In genomic region chrX:3711331-3711917, GRCh38 we compare ENCODE assay signal across 7 cellular contexts. TPM values are rescaled to one million over a fixed set of nuclear protein-coding genes. Genes with fewer than 3 reads are reported as not detected.
DNase-seq lines count a peak whose midpoint lies in the region; ATAC-seq, FAIRE-seq and TF ChIP-seq lines count a peak whose summit lies in the region.

No MANE protein-coding gene starts in this region.

- H3K4me3 ChIP-seq in fibroblast of the aortic adventitia (ENCODE audit: low read depth, low read length) (peak overlapping the region; percentile 72), skeletal muscle tissue (ENCODE audit: low read length in 3 of 3) (peak overlapping the region; percentile 56 to 69 (median 57))

- no peaks in the 10 kb centered on the region for H3K27me3 ChIP-seq in skeletal muscle tissue (ENCODE audit: control insufficient read depth in 3 of 3, insufficient read depth in 3 of 3, low read length in 3 of 3)

- H3K4me1 ChIP-seq in skeletal muscle tissue (ENCODE audit: control insufficient read depth in 3 of 3, insufficient read depth in 3 of 3, low read length in 3 of 3), result no peaks in the 10 kb centered on the region

- peak overlapping the region in 1 of 3 donors; percentile 45 for H3K9ac ChIP-seq in skeletal muscle tissue (ENCODE audit: low read depth in 1 of 3, low read length in 3 of 3)

- peak overlapping the region; percentile 42 for H3K27ac ChIP-seq in skeletal muscle tissue (ENCODE audit: low read depth, low read length)

- FAIRE-seq in GM12892 (lab: Jason Lieb, UNC), result no peak

- DNase-seq in T-helper 9 cell, result peak; percentile 14
- DNase-seq in fibroblast of the aortic adventitia (ENCODE audit: low read depth), result no peak
- no peak for DNase-seq in RKO (ENCODE audit: low spot score)
- no peak for DNase-seq in GM12892 (ENCODE audit: insufficient read length)
- no peak for DNase-seq in AG08396 (ENCODE audit: low spot score)

- no peaks in the 10 kb centered on the region for H3K9me3 ChIP-seq in skeletal muscle tissue (ENCODE audit: control insufficient read depth in 3 of 3, low read length in 3 of 3)

- no peak for TF ChIP-seq CTCF in fibroblast of the aortic adventitia (IDR thresholded peaks at IDR 0.05; ENCODE audit: insufficient read depth, low read length)

- no peak for TF ChIP-seq POLR2A in GM12892 (IDR thresholded peaks at IDR 0.05; ENCODE audit: low read depth, low read length)

- ATAC-seq in GM21786 (IDR thresholded peaks at IDR 0.05; ENCODE audit: unreplicated experiment), result peak; percentile 25

- H3K36me3 ChIP-seq in skeletal muscle tissue (ENCODE audit: control insufficient read depth in 3 of 3, insufficient read depth in 3 of 3, low read length in 3 of 3), result no peaks in the 10 kb centered on the region

RNA-seq across cellular contexts. Expression of gene PRKX, which starts 2.0 kb away (rescaled TPM):
- 5.7 and 7.5 TPM in 2 replicates for total RNA-seq in fibroblast of the aortic adventitia (ENCODE audit: low replicate concordance)
- 6.3 TPM for total RNA-seq in skeletal muscle tissue
- polyA plus RNA-seq in GM12892 (2012; ENCODE audit: missing spikeins), result 26.4 TPM
